Comparison of ENCODE assay signal across 8 cellular contexts in the genomic region with DNA sequence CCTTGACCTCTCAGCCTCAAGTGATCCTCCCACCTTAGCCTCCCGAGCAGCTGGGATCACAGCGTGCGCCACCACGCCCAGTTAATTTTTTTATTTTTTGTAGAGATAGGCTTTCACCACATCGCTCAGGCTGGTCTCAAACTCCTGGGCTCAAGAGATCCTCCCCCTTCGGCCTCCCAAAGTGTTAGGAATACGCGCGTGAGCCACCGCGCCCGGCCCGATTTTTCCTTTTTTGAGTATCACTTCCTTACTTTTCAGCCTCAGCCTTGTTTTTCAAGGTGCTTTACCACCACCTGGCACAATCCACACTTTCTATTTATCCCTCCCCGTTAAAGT. TPM values are rescaled to one million over a fixed set of nuclear protein-coding genes. Genes with fewer than 3 reads are reported as not detected.
DNase-seq lines count a peak whose midpoint lies in the region; TF ChIP-seq lines count a peak whose summit lies in the region.

No MANE protein-coding gene starts in this region.

- DNase-seq in Calu3 = no peak
- DNase-seq in epithelial cell of esophagus (ENCODE audit: low read depth) = no peak
- DNase-seq in ovary = no peak
- no peak for DNase-seq in OCI-M1 (lab: John Stamatoyannopoulos, UW)
- DNase-seq in COLO668 (lab: John Stamatoyannopoulos, UW; ENCODE audit: unreplicated experiment) = no peak
- DNase-seq in NCI-H2107 (lab: John Stamatoyannopoulos, UW) = no peak
- DNase-seq in ACHN = no peak

- no peaks in the 10 kb centered on the region for H3K36me3 ChIP-seq in OCI-LY3 (replicated peaks; ENCODE audit: low read depth, low read length)
- H3K36me3 ChIP-seq in ovary = no peaks in the 10 kb centered on the region

- intact Hi-C loops in Calu3 (cut with micrococcal nuclease; ENCODE audit: unreplicated experiment) (no loop called here), ovary (cut with DNase I) (no loop called here)

- TF ChIP-seq CTCF in Calu3 (IDR thresholded peaks at IDR 0.05; ENCODE audit: unreplicated experiment) (no peak), OCI-LY3 (IDR thresholded peaks at IDR 0.05; ENCODE audit: low read depth, low read length) (no peak), epithelial cell of esophagus (IDR thresholded peaks at IDR 0.05; ENCODE audit: insufficient read depth, low read depth, low read length, missing control alignments) (no peak), ovary (IDR thresholded peaks at IDR 0.05) (no peak)

- H3K4me3 Mint-ChIP-seq in Calu3 (ENCODE audit: low read depth, unreplicated experiment) = peak overlapping the region; percentile 90

- peak overlapping the region; percentile 77 for H2AFZ ChIP-seq in OCI-LY3 (ENCODE audit: low read depth, low read length)

- no peak for TF ChIP-seq EP300 in ovary (IDR thresholded peaks at IDR 0.05)

- CTCF ChIA-PET in Calu3 (lab: Charles Lee) = no interaction called here

- BruUV-seq in Calu3 (replicated peaks; lab: Mats Ljungman, UMichigan) = no TSS peak

- peak overlapping the region; percentile 65 for H3K9ac ChIP-seq in OCI-LY3 (ENCODE audit: low read length)

- H3K4me2 ChIP-seq in OCI-LY3 (ENCODE audit: low read length) = peak overlapping the region; percentile 94

- peaks cover 27% of the 10 kb centered on the region for H3K27me3 Mint-ChIP-seq in Calu3 (ENCODE audit: unreplicated experiment)

- peaks cover 6% of the 10 kb centered on the region for H3K36me3 Mint-ChIP-seq in Calu3 (ENCODE audit: insufficient read depth, unreplicated experiment)

- peak overlapping the region; percentile 98 for H3K4me3 ChIP-seq in OCI-LY3 (ENCODE audit: low read length)
- H3K4me3 ChIP-seq in epithelial cell of esophagus (ENCODE audit: low read length) = peak overlapping the region; percentile 60
- H3K4me3 ChIP-seq in ovary = peak overlapping the region; percentile 60

- H3K4me1 ChIP-seq in OCI-LY3 (ENCODE audit: low read length) (peaks cover 12% of the 10 kb centered on the region), ovary (ENCODE audit: insufficient read depth) (peaks cover 10% of the 10 kb centered on the region)

- H3K4me1 Mint-ChIP-seq in Calu3 (ENCODE audit: low read depth, unreplicated experiment) = peaks cover 7% of the 10 kb centered on the region

- H3K79me2 ChIP-seq in OCI-LY3 (ENCODE audit: low read length) = no peaks in the 10 kb centered on the region

- H3K27ac ChIP-seq in OCI-LY3 (ENCODE audit: low read length) (no peak overlapping the region), ovary (no peak overlapping the region)

- in situ Hi-C loops in ACHN (cut with HindIII; ENCODE audit: low pct_ligation_motif_present, low pct_unique_long_range_greater_than_20kb, low sequenced_read_pairs) = no loop called here

- no peak for TF ChIP-seq POLR2A in ovary (IDR thresholded peaks at IDR 0.05)

- no peaks in the 10 kb centered on the region for H3K9me3 Mint-ChIP-seq in Calu3 (ENCODE audit: low read depth, unreplicated experiment)

- H3K9me3 ChIP-seq in OCI-LY3 (ENCODE audit: insufficient read depth, low read length) (no peaks in the 10 kb centered on the region), ovary (no peaks in the 10 kb centered on the region)

- no peak overlapping the region for H3K27ac Mint-ChIP-seq in Calu3 (ENCODE audit: unreplicated experiment)

- H4K20me1 ChIP-seq in OCI-LY3 (ENCODE audit: insufficient read depth, low read length) = no peaks in the 10 kb centered on the region

- H3K27me3 ChIP-seq in OCI-LY3 (ENCODE audit: low read depth, low read length) (0 out of 2 replicates have a peak, but pooled peaks cover 9% of the 10 kb centered on the region), ovary (no peaks in the 10 kb centered on the region)

- WGBS in ovary, 3 donors = 40 to 55% (median 51%) methylated on average over 14 of the region's 14 CpGs

RNA-seq across cellular contexts. Expression of gene STX11, which starts 0.8 kb away (rescaled TPM):
- total RNA-seq in Calu3 (2022) = 0.24 TPM in 1 of 2 replicates, not detected in the other
- 1 to 10 TPM in 5 of 7 donors, under 1 TPM in 2; 0.45 to 6.0 (median 1.7) TPM for total RNA-seq in ovary
- polyA plus RNA-seq in ovary = 1 to 10 TPM; 1.2 to 2.6 TPM

RNA-seq across cellular contexts. Expression of gene SF3B5, which starts 54.2 kb away (rescaled TPM):
- total RNA-seq in Calu3 (2022) = 104 and 113 TPM in 2 replicates
- total RNA-seq in ovary = 100 to 1,000 TPM in 6 of 7 donors, 10 to 100 TPM in 1; 86.8 to 151 (median 117) TPM
- 100 to 1,000 TPM in 1 of 2 donors, 10 to 100 TPM in 1; 27.9 to 135 TPM for polyA plus RNA-seq in ovary
